1 cellular context compared by ENCODE assay signal in genomic region chr6:30489081-30490030, GRCh38.
A peak's percentile ranks its signal among the peaks of the same experiment; 100 is the strongest.
TF ChIP-seq lines count a peak whose summit lies in the region.

Gene HLA-E, plus strand, starts transcription at chr6:30489509. Its CDS starts 23 bp downstream, at chr6:30489532.

TF ChIP-seq in K562, 482 proteins besides CTCF, POLR2A, EP300 and RAD21 (continued from another document and continues in another):
- TF ChIP-seq PATZ1 (CRISPR knock-in tag; IDR thresholded peaks at IDR 0.05; ENCODE audit: borderline replicate concordance) (no peak), TBL1XR1 (IDR thresholded peaks at IDR 0.05; ENCODE audit: low read length in 2 of 2) (peak in 1 of 2 experiments; percentile 76; a peak in 2 of 4 replicates), HSF4 (CRISPR knock-in tag; IDR thresholded peaks at IDR 0.05; ENCODE audit: borderline replicate concordance) (no peak), ZKSCAN3 (CRISPR knock-in tag; IDR thresholded peaks at IDR 0.05) (no peak), ZNF217 (CRISPR knock-in tag; IDR thresholded peaks at IDR 0.05) (no peak), CBX1 (IDR thresholded peaks at IDR 0.05; ENCODE audit: low read depth) (peak; percentile 70), SIN3A (IDR thresholded peaks at IDR 0.05; ENCODE audit: borderline replicate concordance in 2 of 2, control insufficient read depth in 1 of 2, low read depth in 2 of 2, low read length in 2 of 2) (0 out of 4 replicates have a peak, but pooled peaks of 1 of the 2 experiments have one; percentile 37), FUS (optimal IDR thresholded peaks at IDR 0.05; ENCODE audit: low read depth, low read length) (no peak), NFIX (CRISPR knock-in tag; IDR thresholded peaks at IDR 0.05; ENCODE audit: low read depth) (no peak), ZNF589 (CRISPR knock-in tag; IDR thresholded peaks at IDR 0.05; ENCODE audit: low read depth) (no peak), ZSCAN29 (IDR thresholded peaks at IDR 0.05) (no peak), DACH1 (IDR thresholded peaks at IDR 0.05; ENCODE audit: partially characterized antibody) (peak; percentile 22), SMAD4 (CRISPR knock-in tag; conservative IDR thresholded peaks at IDR 0.05) (0 out of 2 replicates have a peak, but pooled peaks have one; percentile 41), STAT5B (CRISPR knock-in tag; IDR thresholded peaks at IDR 0.05) (no peak), RFX7 (CRISPR knock-in tag; IDR thresholded peaks at IDR 0.05) (no peak), SP1 (CRISPR knock-in tag; IDR thresholded peaks at IDR 0.05) (peak; percentile 71), ERF (CRISPR knock-in tag; IDR thresholded peaks at IDR 0.05) (no peak), MBD1 (CRISPR knock-in tag; IDR thresholded peaks at IDR 0.05) (no peak), VEZF1 (CRISPR knock-in tag; IDR thresholded peaks at IDR 0.05) (peak; percentile 41), NKRF (IDR thresholded peaks at IDR 0.05; ENCODE audit: borderline replicate concordance) (0 out of 2 replicates have a peak, but pooled peaks have one; percentile 37), MAX (CRISPR knock-in tag; IDR thresholded peaks at IDR 0.05) (no peak), TAF7 (tag; IDR thresholded peaks at IDR 0.05) (0 out of 2 replicates have a peak, but pooled peaks have one; percentile 24), ZNF23 (CRISPR knock-in tag; IDR thresholded peaks at IDR 0.05) (no peak), SNAPC5 (CRISPR knock-in tag; IDR thresholded peaks at IDR 0.05) (no peak), ZBTB1 (CRISPR knock-in tag; IDR thresholded peaks at IDR 0.05; ENCODE audit: borderline replicate concordance, low read depth) (no peak), GTF3C2 (IDR thresholded peaks at IDR 0.05; ENCODE audit: borderline replicate concordance, extremely low read depth, insufficient read length) (peak; percentile 69), CHCHD3 (CRISPR knock-in tag; IDR thresholded peaks at IDR 0.05) (no peak), BMI1 (IDR thresholded peaks at IDR 0.05; ENCODE audit: low read length) (no peak), HEY1 (CRISPR knock-in tag; IDR thresholded peaks at IDR 0.05; ENCODE audit: borderline replicate concordance) (peak; percentile 28; the same call in 1 of the 2 replicates), LARP7 (IDR thresholded peaks at IDR 0.05) (no peak), ZNF311 (CRISPR knock-in tag; IDR thresholded peaks at IDR 0.05) (no peak), NCOR1 (IDR thresholded peaks at IDR 0.05) (no peak), HDAC2 (IDR thresholded peaks at IDR 0.05) (peak; percentile 97), ARID1B (IDR thresholded peaks at IDR 0.05) (peak; percentile 64), ZNF146 (CRISPR knock-in tag; IDR thresholded peaks at IDR 0.05; ENCODE audit: unreplicated experiment) (no peak), COPS2 (conservative IDR thresholded peaks at IDR 0.05) (no peak), CHAMP1 (IDR thresholded peaks at IDR 0.05) (0 out of 2 replicates have a peak, but pooled peaks have one; percentile 19), SRSF1 (IDR thresholded peaks at IDR 0.05; ENCODE audit: low read depth, low read length) (0 out of 2 replicates have a peak, but pooled peaks have one; percentile 69), HCFC1 (IDR thresholded peaks at IDR 0.05; ENCODE audit: low read depth, low read length) (no peak), BACH1 (tag; IDR thresholded peaks at IDR 0.05) (no peak), CC2D1A (IDR thresholded peaks at IDR 0.05) (peak; percentile 78), RBM15 (IDR thresholded peaks at IDR 0.05; ENCODE audit: insufficient read depth, low read length) (no peak), ZNF347 (CRISPR knock-in tag; IDR thresholded peaks at IDR 0.05; ENCODE audit: low read depth) (no peak), SIN3B (IDR thresholded peaks at IDR 0.05; ENCODE audit: low read depth) (no peak), GTF2A2 (tag; IDR thresholded peaks at IDR 0.05) (peak; percentile 83), RFX5 (IDR thresholded peaks at IDR 0.05; ENCODE audit: low read depth, low read length) (peak; percentile 98), PHF20 (IDR thresholded peaks at IDR 0.05; ENCODE audit: partially characterized antibody) (peak; percentile 79), STAG1 (CRISPR knock-in tag; IDR thresholded peaks at IDR 0.05; ENCODE audit: borderline replicate concordance) (no peak), GATAD2A (IDR thresholded peaks at IDR 0.05) (0 out of 2 replicates have a peak, but pooled peaks have one; percentile 19), ZNF431 (CRISPR knock-in tag; IDR thresholded peaks at IDR 0.05) (no peak), ZNF280A (IDR thresholded peaks at IDR 0.05; ENCODE audit: low read depth, partially characterized antibody) (no peak), GTF2B (IDR thresholded peaks at IDR 0.05; ENCODE audit: extremely low read depth, insufficient read length) (no peak), ZNF444 (CRISPR knock-in tag; IDR thresholded peaks at IDR 0.05) (no peak), CAMTA2 (CRISPR knock-in tag; conservative IDR thresholded peaks at IDR 0.05) (no peak), NFYB (IDR thresholded peaks at IDR 0.05; ENCODE audit: extremely low read depth, insufficient read length) (peak; percentile 91), ETV5 (CRISPR knock-in tag; IDR thresholded peaks at IDR 0.05; ENCODE audit: low read depth) (no peak; the same call in 1 of the 2 replicates)
